In genomic region chr20:45354423-45355208, GRCh38 we compare ENCODE assay signal across 11 cellular contexts. TPM values are rescaled to one million over a fixed set of nuclear protein-coding genes. Genes with fewer than 3 reads are reported as not detected.
DNase-seq lines count a peak whose midpoint lies in the region; FAIRE-seq and TF ChIP-seq lines count a peak whose summit lies in the region.
"Had no signal": no experiment of that assay in that cellular context is flagged by ENCODE, and none has a peak within 500 bp of the region (broad histone marks: within the 10 kb centered on the region; RNA-seq: fewer than 3 reads in every experiment).

No MANE protein-coding gene starts in this region.

- H3K27ac Mint-ChIP-seq in CD4-positive, alpha-beta memory T cell = peak overlapping the region in 5 of 7 donors; percentile 14 to 73 (median 63)

- H2AFZ ChIP-seq in neuronal stem cell (ENCODE audit: low read length) = no peak overlapping the region

- no peak overlapping the region for H4K8ac ChIP-seq in neuronal stem cell (ENCODE audit: low read depth, low read length)

- H3K9me3 ChIP-seq in CD4-positive, alpha-beta memory T cell (ENCODE audit: control insufficient read depth in 1 of 2, low read length in 2 of 2) = no peaks in the 10 kb centered on the region
- H3K9me3 ChIP-seq in adipocyte (ENCODE audit: control insufficient read depth, low read length) (no peaks in the 10 kb centered on the region), mesodermal cell (ENCODE audit: control insufficient read depth, low read length) (no peaks in the 10 kb centered on the region), neuronal stem cell (replicated peaks in 1 of 2; ENCODE audit: control insufficient read depth in 2 of 2, insufficient read depth in 1 of 2, low read depth in 1 of 2, low read length in 2 of 2) (no peaks in the 10 kb centered on the region)
- H3K9me3 ChIP-seq: ovary had no signal

- H3K36me3 ChIP-seq in CD4-positive, alpha-beta memory T cell (ENCODE audit: insufficient read depth, low read length) = no peaks in the 10 kb centered on the region
- no peaks in the 10 kb centered on the region for H3K36me3 ChIP-seq in adipocyte (ENCODE audit: control insufficient read depth, insufficient read depth, low read length, severe bottlenecking)
- H3K36me3 ChIP-seq in mesodermal cell (ENCODE audit: control insufficient read depth, insufficient read depth, low read length) = no peaks in the 10 kb centered on the region
- no peaks in the 10 kb centered on the region for H3K36me3 ChIP-seq in neuronal stem cell (replicated peaks in 1 of 2; ENCODE audit: control insufficient read depth in 2 of 2, insufficient read depth in 2 of 2, low read length in 2 of 2)
- H3K36me3 ChIP-seq: ovary had no signal

- no peaks in the 10 kb centered on the region for H3K27me3 ChIP-seq in CD4-positive, alpha-beta memory T cell (ENCODE audit: insufficient read depth, low read length)
- H3K27me3 ChIP-seq in adipocyte (replicated peaks; ENCODE audit: control insufficient read depth, insufficient read depth, low read length) (no peaks in the 10 kb centered on the region), neuronal stem cell (ENCODE audit: control insufficient read depth in 3 of 3, insufficient read depth in 3 of 3, low read depth in 1 of 3, low read length in 3 of 3) (peaks cover 0 to 8% (median 0%) of the 10 kb centered on the region in 3 experiments)
- H3K27me3 ChIP-seq: dorsolateral prefrontal cortex, ovary had no signal

- FAIRE-seq in HTR-8/SVneo (lab: Jason Lieb, UNC) = peak; percentile 74
- FAIRE-seq: GM12892 had no signal

- no peak overlapping the region for H2BK15ac ChIP-seq in neuronal stem cell (ENCODE audit: low read length)

- no peak overlapping the region for H3K18ac ChIP-seq in neuronal stem cell (ENCODE audit: low read length)

- intact Hi-C loops in CD4-positive, alpha-beta memory T cell (cut with micrococcal nuclease) = no loop called here

- H4K91ac ChIP-seq in neuronal stem cell (ENCODE audit: low read depth, low read length, poor library complexity) = no peak overlapping the region

- no peak overlapping the region for H3K27ac ChIP-seq in CD4-positive, alpha-beta memory T cell (ENCODE audit: low read depth, low read length)
- peak overlapping the region; percentile 72 for H3K27ac ChIP-seq in mesodermal cell (ENCODE audit: low read depth, low read length, severe bottlenecking)
- no peak overlapping the region for H3K27ac ChIP-seq in neuronal stem cell (replicated peaks; ENCODE audit: low read length)
- no peak overlapping the region for H3K27ac ChIP-seq in coronary artery
- H3K27ac ChIP-seq: ovary had no signal

- no peak overlapping the region for H3K4me2 ChIP-seq in neuronal stem cell (ENCODE audit: insufficient read depth, low read length, poor library complexity, severe bottlenecking)

- no peak for TF ChIP-seq CTCF in coronary artery (IDR thresholded peaks at IDR 0.05)

- no peak for DNase-seq in CD4-positive, alpha-beta memory T cell
- no peak for DNase-seq in HTR-8/SVneo (ENCODE audit: insufficient read length, low spot score)
- no peak for DNase-seq in adipocyte (ENCODE audit: low read depth)
- no peak for DNase-seq in iPS-NIHi7 (ENCODE audit: extremely low spot score)
- DNase-seq in neuronal stem cell (ENCODE audit: low spot score) = no peak
- no peak for DNase-seq in SW480 (ENCODE audit: low spot score)
- DNase-seq in coronary artery (ENCODE audit: low spot score) = no peak
- DNase-seq: dorsolateral prefrontal cortex, ovary had no signal

- no peaks in the 10 kb centered on the region for H3K79me1 ChIP-seq in neuronal stem cell (ENCODE audit: low read depth, low read length)

- H3K4me3 Mint-ChIP-seq in CD4-positive, alpha-beta memory T cell = peak overlapping the region in 1 of 8 donors; percentile 61

- H3K9ac ChIP-seq in adipocyte (ENCODE audit: low read length) (peak overlapping the region; percentile 49), neuronal stem cell (ENCODE audit: low read depth, low read length, poor library complexity) (no peak overlapping the region)

- H2BK12ac ChIP-seq in neuronal stem cell (ENCODE audit: low read length) = no peak overlapping the region

- peaks cover 13 to 54% (median 33%) of the 10 kb centered on the region in 4 donors for H3K4me1 Mint-ChIP-seq in CD4-positive, alpha-beta memory T cell

- H3K4me3 ChIP-seq in CD4-positive, alpha-beta memory T cell (ENCODE audit: low read length in 2 of 2) = no peak overlapping the region
- H3K4me3 ChIP-seq in adipocyte (ENCODE audit: low read length) (peak overlapping the region; percentile 64), mesodermal cell (ENCODE audit: extremely low read depth, insufficient read depth, low read length, poor library complexity, severe bottlenecking) (no peak overlapping the region), neuronal stem cell (ENCODE audit: low read length in 2 of 2) (no peak overlapping the region), coronary artery (no peak overlapping the region)
- H3K4me3 ChIP-seq: dorsolateral prefrontal cortex, ovary had no signal

- no peak overlapping the region for H2BK120ac ChIP-seq in neuronal stem cell (ENCODE audit: low read depth, low read length)

- no peak overlapping the region for H3K4ac ChIP-seq in neuronal stem cell (ENCODE audit: low read length)

- H3K9me3 Mint-ChIP-seq in CD4-positive, alpha-beta memory T cell = no peaks in the 10 kb centered on the region

- no peaks in the 10 kb centered on the region for H3K36me3 Mint-ChIP-seq in CD4-positive, alpha-beta memory T cell

- no peak overlapping the region for H3K23ac ChIP-seq in neuronal stem cell (ENCODE audit: low read depth, low read length, poor library complexity)

- no peak overlapping the region for H2AK5ac ChIP-seq in neuronal stem cell (ENCODE audit: low read depth, low read length)

- POLR2A ChIA-PET in CD4-positive, alpha-beta memory T cell (lab: Charles Lee; ENCODE audit: partially characterized antibody) = interaction anchor here (0.5 to 1.3 kb wide), 3 partner anchors 8 to 411 kb away, joined by 3 to 6 read pairs (median 3); partner anchors contain the start of gene SYS1

- H3K4me1 ChIP-seq in CD4-positive, alpha-beta memory T cell (ENCODE audit: insufficient read depth, low read length) = peaks cover 28% of the 10 kb centered on the region
- H3K4me1 ChIP-seq in adipocyte (ENCODE audit: control insufficient read depth, insufficient read depth, low read length) (peaks cover 40% of the 10 kb centered on the region), mesodermal cell (ENCODE audit: control insufficient read depth, insufficient read depth, low read length, poor library complexity, severe bottlenecking) (peaks cover 40% of the 10 kb centered on the region), neuronal stem cell (ENCODE audit: control insufficient read depth in 2 of 2, insufficient read depth in 1 of 2, low read depth in 1 of 2, low read length in 2 of 2) (no peaks in the 10 kb centered on the region)

- no peak overlapping the region for H2BK5ac ChIP-seq in neuronal stem cell (ENCODE audit: low read length)

- H3K14ac ChIP-seq in neuronal stem cell (ENCODE audit: low read length) = no peak overlapping the region

- CTCF ChIA-PET in CD4-positive, alpha-beta memory T cell (lab: Charles Lee; ENCODE audit: partially characterized antibody) = interaction anchor here (0.7 to 12.6 kb wide), 11 partner anchors 8 to 95 kb away, joined by 3 to 184 read pairs (median 5); partner anchors contain the start of gene SYS1

- WGBS in mesodermal cell (ENCODE audit: insufficient coverage in 2 of 2), 2 experiments = 88 to 91% methylated on average over 9 of the region's 9 CpGs
- WGBS in neuronal stem cell (ENCODE audit: extremely low coverage in 2 of 2, insufficient read length in 2 of 2, insufficient replicate concordance in 1 of 2), 2 donors = 100% methylated on average over 2 of the region's 9 CpGs; no CpG with 5 or more reads in 1 of the 2 donors

- no peaks in the 10 kb centered on the region for H3K27me3 Mint-ChIP-seq in CD4-positive, alpha-beta memory T cell

RNA-seq across cellular contexts. Expression of gene SDC4, which starts 6.4 kb away (rescaled TPM):
- 1 to 10 TPM; 3.8 to 3.9 TPM for total RNA-seq in CD4-positive, alpha-beta memory T cell
- 1 to 10 TPM; 1.2 to 2.3 TPM for polyA plus RNA-seq in CD4-positive, alpha-beta memory T cell
- polyA plus RNA-seq in mesodermal cell (2013, experiment 1 of 2) = 119 TPM
- 125 TPM for polyA plus RNA-seq in mesodermal cell (2013, experiment 2 of 2)
- 13.8 TPM for polyA plus RNA-seq in neuronal stem cell (2013, experiment 1 of 2)
- polyA plus RNA-seq in neuronal stem cell (2013, experiment 2 of 2) = 15.1 TPM

RNA-seq across cellular contexts. Expression of gene SYS1, which starts 8.3 kb away (rescaled TPM):
- total RNA-seq in CD4-positive, alpha-beta memory T cell = 10 to 100 TPM; 56.4 to 56.6 TPM
- 10 to 100 TPM; 24.7 to 30.2 TPM for polyA plus RNA-seq in CD4-positive, alpha-beta memory T cell
- 14.7 TPM for polyA plus RNA-seq in mesodermal cell (2013, experiment 1 of 2)
- polyA plus RNA-seq in mesodermal cell (2013, experiment 2 of 2) = 12.0 TPM
- 16.8 TPM for polyA plus RNA-seq in neuronal stem cell (2013, experiment 1 of 2)
- polyA plus RNA-seq in neuronal stem cell (2013, experiment 2 of 2) = 16.4 TPM

RNA-seq across cellular contexts. Expression of gene TP53TG5, which starts 23.5 kb away (rescaled TPM):
- total RNA-seq in CD4-positive, alpha-beta memory T cell = under 1 TPM in 1 of 2 experiments, not detected in 1; 0.36 TPM
- polyA plus RNA-seq in CD4-positive, alpha-beta memory T cell = under 1 TPM; 0.11 to 0.24 TPM
- not detected for polyA plus RNA-seq in mesodermal cell (2013, experiment 1 of 2)
- polyA plus RNA-seq in mesodermal cell (2013, experiment 2 of 2) = not detected
- 0.25 TPM for polyA plus RNA-seq in neuronal stem cell (2013, experiment 1 of 2)
- 0.30 TPM for polyA plus RNA-seq in neuronal stem cell (2013, experiment 2 of 2)

RNA-seq across cellular contexts. Expression of gene MATN4, which starts 46.5 kb away (rescaled TPM):
- not detected for total RNA-seq in CD4-positive, alpha-beta memory T cell
- not detected for polyA plus RNA-seq in CD4-positive, alpha-beta memory T cell
- polyA plus RNA-seq in mesodermal cell (2013, experiment 1 of 2) = 0.59 TPM
- 0.20 TPM for polyA plus RNA-seq in mesodermal cell (2013, experiment 2 of 2)
- polyA plus RNA-seq in neuronal stem cell (2013, experiment 1 of 2) = 0.11 TPM
- polyA plus RNA-seq in neuronal stem cell (2013, experiment 2 of 2) = 0.18 TPM
- polyA plus RNA-seq: ovary had no signal

RNA-seq across cellular contexts. Expression of gene RBPJL, which starts 48.0 kb away (rescaled TPM):
- total RNA-seq in CD4-positive, alpha-beta memory T cell = not detected
- polyA plus RNA-seq in CD4-positive, alpha-beta memory T cell = not detected
- not detected for polyA plus RNA-seq in mesodermal cell (2013, experiment 1 of 2)
- not detected for polyA plus RNA-seq in mesodermal cell (2013, experiment 2 of 2)
- not detected for polyA plus RNA-seq in neuronal stem cell (2013, experiment 1 of 2)
- polyA plus RNA-seq in neuronal stem cell (2013, experiment 2 of 2) = 0.04 TPM
- polyA plus RNA-seq: ovary had no signal
